Comparison of ENCODE assay signal across 2 cellular contexts in the genomic region with DNA sequence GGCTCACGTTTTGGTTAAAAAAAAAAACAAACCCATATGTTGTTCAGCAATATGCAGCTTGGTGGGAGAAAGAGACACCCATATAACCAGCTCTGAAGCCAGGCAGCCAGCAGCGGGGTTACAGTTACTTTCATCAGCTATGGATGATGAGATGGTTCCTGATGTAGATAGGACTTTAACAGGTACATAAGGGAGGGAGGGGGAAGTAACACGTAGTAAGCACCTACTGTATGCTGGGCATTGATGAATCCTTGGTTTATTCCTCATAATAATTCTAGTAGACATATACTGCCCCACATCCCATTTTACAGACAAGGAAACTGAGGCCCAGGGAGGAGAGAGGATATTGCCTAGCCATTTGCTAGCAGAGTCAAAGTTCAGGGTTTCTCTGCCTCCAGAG.
TF ChIP-seq lines count a peak whose summit lies in the region.

No MANE protein-coding gene starts in this region.

TF ChIP-seq in IMR-90, 13 proteins besides CTCF, POLR2A, EP300 and RAD21:
- TF ChIP-seq CHD1 (IDR thresholded peaks at IDR 0.05; ENCODE audit: low read depth, low read length): no peak
- no peak for TF ChIP-seq BHLHE40 (IDR thresholded peaks at IDR 0.05; ENCODE audit: low read depth, low read length)
- TF ChIP-seq FOS (IDR thresholded peaks at IDR 0.05; ENCODE audit: low read depth, low read length): no peak
- TF ChIP-seq MXI1 (IDR thresholded peaks at IDR 0.05; ENCODE audit: borderline replicate concordance, low read depth, low read length): no peak
- TF ChIP-seq USF2 (IDR thresholded peaks at IDR 0.05; ENCODE audit: low read depth, low read length): no peak
- no peak for TF ChIP-seq MAZ (IDR thresholded peaks at IDR 0.05; ENCODE audit: borderline replicate concordance, low read depth, low read length)
- no peak for TF ChIP-seq ELK1 (IDR thresholded peaks at IDR 0.05; ENCODE audit: borderline replicate concordance, low read depth, low read length)
- no peak for TF ChIP-seq CEBPB (IDR thresholded peaks at IDR 0.05; ENCODE audit: low read depth, low read length)
- no peak for TF ChIP-seq RFX5 (IDR thresholded peaks at IDR 0.05; ENCODE audit: low read depth, low read length)
- TF ChIP-seq MAFK (IDR thresholded peaks at IDR 0.05; ENCODE audit: low read depth, low read length): no peak
- TF ChIP-seq NFE2L2 (IDR thresholded peaks at IDR 0.05; ENCODE audit: low read depth, low read length): no peak

TF ChIP-seq in SK-N-SH treated with all-trans-retinoic acid at 6 μM for 48 hours, 23 proteins besides CTCF, POLR2A, EP300 and RAD21:
- TF ChIP-seq ZNF70 (CRISPR knock-in tag; IDR thresholded peaks at IDR 0.05): no peak
- TF ChIP-seq ZFP30 (CRISPR knock-in tag; IDR thresholded peaks at IDR 0.05): no peak
- TF ChIP-seq ZNF8 (CRISPR knock-in tag; IDR thresholded peaks at IDR 0.05): no peak
- TF ChIP-seq ESRRG (CRISPR knock-in tag; IDR thresholded peaks at IDR 0.05): no peak
- TF ChIP-seq POU6F1 (CRISPR knock-in tag; IDR thresholded peaks at IDR 0.05; ENCODE audit: borderline replicate concordance, low read depth): no peak
- no peak for TF ChIP-seq PPARA (CRISPR knock-in tag; IDR thresholded peaks at IDR 0.05; ENCODE audit: borderline replicate concordance)
- TF ChIP-seq ZC3H10 (CRISPR knock-in tag; IDR thresholded peaks at IDR 0.05): no peak
- TF ChIP-seq CSDC2 (CRISPR knock-in tag; IDR thresholded peaks at IDR 0.05): no peak
- no peak for TF ChIP-seq GLIS3 (CRISPR knock-in tag; IDR thresholded peaks at IDR 0.05)
